In genomic region chr17:48640858-48641180, GRCh38 we compare ENCODE assay signal across 1 cellular context.
TF ChIP-seq lines count a peak whose summit lies in the region.

No MANE protein-coding gene starts in this region.

TF ChIP-seq in H1, 55 proteins besides CTCF, POLR2A, EP300 and RAD21:
- TF ChIP-seq EZH2 (IDR thresholded peaks at IDR 0.05; ENCODE audit: low read depth, low read length, severe bottlenecking) (no peak), CBX8 (IDR thresholded peaks at IDR 0.05; ENCODE audit: borderline replicate concordance, low read depth, low read length) (0 out of 2 replicates have a peak, but pooled peaks have one; percentile 56)
TF ChIP-seq in H1: peak in this region for 1.
